Comparison of ENCODE assay signal across 1 cellular context in genomic region chr2:101893676-101894381, GRCh38.
TF ChIP-seq lines count a peak whose summit lies in the region.

No MANE protein-coding gene starts in this region.

TF ChIP-seq in IMR-90, 13 proteins besides CTCF, POLR2A, EP300 and RAD21:
- TF ChIP-seq CHD1 (IDR thresholded peaks at IDR 0.05; ENCODE audit: low read depth, low read length) = no peak
- TF ChIP-seq CEBPB (IDR thresholded peaks at IDR 0.05; ENCODE audit: low read depth, low read length) = no peak
- no peak for TF ChIP-seq SMC3 (IDR thresholded peaks at IDR 0.05; ENCODE audit: low read depth, low read length)
- TF ChIP-seq RFX5 (IDR thresholded peaks at IDR 0.05; ENCODE audit: low read depth, low read length) = no peak
- TF ChIP-seq NFE2L2 (IDR thresholded peaks at IDR 0.05; ENCODE audit: low read depth, low read length) = no peak
- TF ChIP-seq BHLHE40 (IDR thresholded peaks at IDR 0.05; ENCODE audit: low read depth, low read length) = no peak
- no peak for TF ChIP-seq MAFK (IDR thresholded peaks at IDR 0.05; ENCODE audit: low read depth, low read length)
- TF ChIP-seq ELK1 (IDR thresholded peaks at IDR 0.05; ENCODE audit: borderline replicate concordance, low read depth, low read length) = no peak
- TF ChIP-seq FOS (IDR thresholded peaks at IDR 0.05; ENCODE audit: low read depth, low read length) = no peak
- TF ChIP-seq MXI1 (IDR thresholded peaks at IDR 0.05; ENCODE audit: borderline replicate concordance, low read depth, low read length) = no peak
- no peak for TF ChIP-seq RCOR1 (IDR thresholded peaks at IDR 0.05; ENCODE audit: insufficient replicate concordance, low read length)
- no peak for TF ChIP-seq MAZ (IDR thresholded peaks at IDR 0.05; ENCODE audit: borderline replicate concordance, low read depth, low read length)
- TF ChIP-seq USF2 (IDR thresholded peaks at IDR 0.05; ENCODE audit: low read depth, low read length) = no peak
